12 cellular contexts compared by ENCODE assay signal in genomic region chr2:148553332-148553887, GRCh38.
DNase-seq lines count a peak whose midpoint lies in the region; ATAC-seq and TF ChIP-seq lines count a peak whose summit lies in the region.
"Had no signal": no experiment of that assay in that cellular context is flagged by ENCODE, and none has a peak within 500 bp of the region (broad histone marks: within the 10 kb centered on the region; RNA-seq: fewer than 3 reads in every experiment).

No MANE protein-coding gene starts in this region.

- H3K36me3 ChIP-seq in OCI-LY1 (ENCODE audit: insufficient read depth, low read length) (no peaks in the 10 kb centered on the region), right atrium auricular region (no peaks in the 10 kb centered on the region)
- H3K36me3 ChIP-seq: BE2C had no signal

- TF ChIP-seq CTCF in OCI-LY1 (IDR thresholded peaks at IDR 0.05; ENCODE audit: low read length): no peak
- no peak for TF ChIP-seq CTCF in right atrium auricular region (IDR thresholded peaks at IDR 0.05)

- H3K9me3 Mint-ChIP-seq in activated CD4-positive, alpha-beta memory T cell treated with anti-CD3 and anti-CD28 coated beads for 36 hours: no peaks in the 10 kb centered on the region
- H3K9me3 Mint-ChIP-seq in activated CD4-positive, alpha-beta memory T cell treated with anti-CD3 and anti-CD28 coated beads, Interleukin-2, amount 10 ng/mL, durations not matched to agents 7 days and 5 days: no peaks in the 10 kb centered on the region
- H3K9me3 Mint-ChIP-seq in stimulated activated naive CD8-positive, alpha-beta T cell treated with anti-CD3 and anti-CD28 coated beads, Interleukin-15, amount 100 ng/mL, for 72 hours: peaks cover 4 to 10% of the 10 kb centered on the region in 2 donors

- H3K4me1 Mint-ChIP-seq in activated CD4-positive, alpha-beta memory T cell treated with anti-CD3 and anti-CD28 coated beads for 36 hours (ENCODE audit: low read depth): peaks cover 4% of the 10 kb centered on the region
- peaks cover 1% of the 10 kb centered on the region for H3K4me1 Mint-ChIP-seq in activated CD4-positive, alpha-beta memory T cell treated with anti-CD3 and anti-CD28 coated beads, Interleukin-2, amount 10 ng/mL, durations not matched to agents 7 days and 5 days
- peaks cover 6% of the 10 kb centered on the region for H3K4me1 Mint-ChIP-seq in stimulated activated naive CD8-positive, alpha-beta T cell treated with anti-CD3 and anti-CD28 coated beads, Interleukin-15, amount 100 ng/mL, for 72 hours
- H3K4me1 Mint-ChIP-seq: endodermal cell had no signal

- peak; percentile 32 for DNase-seq in activated CD4-positive, alpha-beta memory T cell treated with anti-CD3 and anti-CD28 coated beads for 36 hours
- no peak for DNase-seq in activated CD4-positive, alpha-beta memory T cell treated with anti-CD3 and anti-CD28 coated beads, Interleukin-2, amount 10 ng/mL, durations not matched to agents 7 days and 5 days
- DNase-seq in right atrium auricular region (ENCODE audit: low spot score) (no peak), HuH-7.5 (ENCODE audit: low spot score) (no peak), NCI-H524 treated with DMSO at 0.1 percent for 48 hours (lab: John Stamatoyannopoulos, UW) (no peak)
- no peak for DNase-seq in stimulated activated naive CD8-positive, alpha-beta T cell treated with anti-CD3 and anti-CD28 coated beads, Interleukin-15, amount 100 ng/mL, for 72 hours
- DNase-seq: activated gamma-delta T cell treated with Interleukin-2 at 50 U/mL for 16 hours, BE2C, endodermal cell had no signal

- no peak overlapping the region for H3K27ac ChIP-seq in OCI-LY1 (ENCODE audit: low read depth, low read length, poor library complexity, severe bottlenecking)
- H3K27ac ChIP-seq in right atrium auricular region: no peak overlapping the region
- H3K27ac ChIP-seq: HL-60 had no signal

- H3K27me3 Mint-ChIP-seq in activated CD4-positive, alpha-beta memory T cell treated with anti-CD3 and anti-CD28 coated beads for 36 hours: no peaks in the 10 kb centered on the region
- no peaks in the 10 kb centered on the region for H3K27me3 Mint-ChIP-seq in activated CD4-positive, alpha-beta memory T cell treated with anti-CD3 and anti-CD28 coated beads, Interleukin-2, amount 10 ng/mL, durations not matched to agents 7 days and 5 days
- no peaks in the 10 kb centered on the region for H3K27me3 Mint-ChIP-seq in stimulated activated naive CD8-positive, alpha-beta T cell treated with anti-CD3 and anti-CD28 coated beads, Interleukin-15, amount 100 ng/mL, for 72 hours

- no peaks in the 10 kb centered on the region for H3K36me3 Mint-ChIP-seq in activated CD4-positive, alpha-beta memory T cell treated with anti-CD3 and anti-CD28 coated beads for 36 hours
- H3K36me3 Mint-ChIP-seq in activated CD4-positive, alpha-beta memory T cell treated with anti-CD3 and anti-CD28 coated beads, Interleukin-2, amount 10 ng/mL, durations not matched to agents 7 days and 5 days (ENCODE audit: low read depth): no peaks in the 10 kb centered on the region

- no peak overlapping the region for H3K4me3 Mint-ChIP-seq in activated CD4-positive, alpha-beta memory T cell treated with anti-CD3 and anti-CD28 coated beads for 36 hours
- no peak overlapping the region for H3K4me3 Mint-ChIP-seq in activated CD4-positive, alpha-beta memory T cell treated with anti-CD3 and anti-CD28 coated beads, Interleukin-2, amount 10 ng/mL, durations not matched to agents 7 days and 5 days
- H3K4me3 Mint-ChIP-seq in stimulated activated naive CD8-positive, alpha-beta T cell treated with anti-CD3 and anti-CD28 coated beads, Interleukin-15, amount 100 ng/mL, for 72 hours: no peak overlapping the region
- H3K4me3 Mint-ChIP-seq: endodermal cell had no signal

- no peaks in the 10 kb centered on the region for H3K9me2 ChIP-seq in OCI-LY1 (ENCODE audit: low read depth, low read length)

- H3K4me1 ChIP-seq in OCI-LY1 (ENCODE audit: insufficient read depth, low read length, severe bottlenecking) (peaks cover 13% of the 10 kb centered on the region), right atrium auricular region (no peaks in the 10 kb centered on the region)
- H3K4me1 ChIP-seq: BE2C had no signal

- no peaks in the 10 kb centered on the region for H3K27me3 ChIP-seq in OCI-LY1 (ENCODE audit: insufficient read depth, low read length)
- H3K27me3 ChIP-seq in right atrium auricular region: no peaks in the 10 kb centered on the region
- H3K27me3 ChIP-seq: BE2C had no signal

- no peak overlapping the region for H3K27ac Mint-ChIP-seq in activated CD4-positive, alpha-beta memory T cell treated with anti-CD3 and anti-CD28 coated beads for 36 hours
- no peak overlapping the region for H3K27ac Mint-ChIP-seq in activated CD4-positive, alpha-beta memory T cell treated with anti-CD3 and anti-CD28 coated beads, Interleukin-2, amount 10 ng/mL, durations not matched to agents 7 days and 5 days
- H3K27ac Mint-ChIP-seq in stimulated activated naive CD8-positive, alpha-beta T cell treated with anti-CD3 and anti-CD28 coated beads, Interleukin-15, amount 100 ng/mL, for 72 hours: no peak overlapping the region
- H3K27ac Mint-ChIP-seq: endodermal cell had no signal

- H3K4me3 ChIP-seq in OCI-LY1 (ENCODE audit: low read depth, low read length, poor library complexity, severe bottlenecking) (peak overlapping the region; percentile 57), right atrium auricular region (peak overlapping the region; percentile 10 to 35)

- peak overlapping the region; percentile 91 for H2AFZ ChIP-seq in OCI-LY1 (ENCODE audit: low read length)

- POLR2A ChIA-PET in activated CD4-positive, alpha-beta memory T cell treated with anti-CD3 and anti-CD28 coated beads for 36 hours (lab: Charles Lee): interaction anchor here (0.9 to 1.6 kb wide), 7 partner anchors 14 to 532 kb away, joined by 3 to 7 read pairs (median 4); partner anchors contain the start of genes MBD5 and ORC4
- POLR2A ChIA-PET in activated CD4-positive, alpha-beta memory T cell treated with anti-CD3 and anti-CD28 coated beads, Interleukin-2, amount 10 ng/mL, durations not matched to agents 7 days and 5 days (lab: Charles Lee): interaction anchor here (0.6 to 2.7 kb wide), 12 partner anchors 10 to 160 kb away, joined by 3 to 15 read pairs (median 6); partner anchors contain the start of gene EPC2

- H3K9ac ChIP-seq in OCI-LY1 (ENCODE audit: low read length): peak overlapping the region; percentile 44; the same call in 1 of the 2 replicates

- ATAC-seq in stimulated activated naive CD8-positive, alpha-beta T cell treated with anti-CD3 and anti-CD28 coated beads, Interleukin-15, amount 100 ng/mL, for 72 hours: peak; percentile 57
- ATAC-seq in HG02840 (IDR thresholded peaks at IDR 0.05; ENCODE audit: low FRiP score, unreplicated experiment): no peak

- no peaks in the 10 kb centered on the region for H4K20me1 ChIP-seq in OCI-LY1 (ENCODE audit: insufficient read depth, low read length)

- H3K9me3 ChIP-seq in OCI-LY1 (ENCODE audit: low read length) (no peaks in the 10 kb centered on the region), right atrium auricular region (no peaks in the 10 kb centered on the region)
- H3K9me3 ChIP-seq: BE2C had no signal

- H3K4me2 ChIP-seq in OCI-LY1 (ENCODE audit: low read length): peak overlapping the region; percentile 89

- intact Hi-C loops in activated CD4-positive, alpha-beta memory T cell treated with anti-CD3 and anti-CD28 coated beads for 36 hours (cut with micrococcal nuclease): loop anchor here (1.0 to 10.0 kb wide), 5 partner anchors 8 to 533 kb away; partner anchors contain the start of genes MBD5 and ORC4

- no peaks in the 10 kb centered on the region for H3K79me2 ChIP-seq in OCI-LY1 (ENCODE audit: insufficient read depth, low read length)

- no peaks in the 10 kb centered on the region for H3F3A ChIP-seq in OCI-LY1 (ENCODE audit: insufficient read depth, low read length)

- CTCF ChIA-PET in activated CD4-positive, alpha-beta memory T cell treated with anti-CD3 and anti-CD28 coated beads for 36 hours (lab: Charles Lee): interaction anchor here (1.3 to 2.6 kb wide), 2 partner anchors 12 to 44 kb away, joined by 3 to 11 read pairs; no protein-coding TSS in a partner anchor
- CTCF ChIA-PET in activated CD4-positive, alpha-beta memory T cell treated with anti-CD3 and anti-CD28 coated beads, Interleukin-2, amount 10 ng/mL, durations not matched to agents 7 days and 5 days (lab: Charles Lee): interaction anchor here (0.6 to 2.8 kb wide), 5 partner anchors 14 to 290 kb away, joined by 4 to 15 read pairs (median 7); no protein-coding TSS in a partner anchor
